In genomic region chr6:92684386-92684785, GRCh38 we compare ENCODE assay signal across 23 cellular contexts.
DNase-seq lines count a peak whose midpoint lies in the region; ATAC-seq, FAIRE-seq and TF ChIP-seq lines count a peak whose summit lies in the region.
"Had no signal": no experiment of that assay in that cellular context is flagged by ENCODE, and none has a peak within 500 bp of the region (broad histone marks: within the 10 kb centered on the region; RNA-seq: fewer than 3 reads in every experiment).

No MANE protein-coding gene starts in this region.

- TF ChIP-seq RAD21 in IMR-90 (IDR thresholded peaks at IDR 0.05; ENCODE audit: low read length), result no peak

- no peak overlapping the region for H3K14ac ChIP-seq in IMR-90 (replicated peaks; ENCODE audit: low read depth, low read length)

- H3K27me3 ChIP-seq in IMR-90 (ENCODE audit: control insufficient read depth, insufficient read depth, low read length), result no peaks in the 10 kb centered on the region
- H3K27me3 ChIP-seq in OCI-LY1 (ENCODE audit: insufficient read depth, low read length), result no peaks in the 10 kb centered on the region
- no peaks in the 10 kb centered on the region for H3K27me3 ChIP-seq in astrocyte (ENCODE audit: insufficient read depth, low read length)
- H3K27me3 ChIP-seq: SJCRH30 had no signal

- H3K9me3 Mint-ChIP-seq in astrocyte (ENCODE audit: unreplicated experiment), result no peaks in the 10 kb centered on the region
- no peaks in the 10 kb centered on the region for H3K9me3 Mint-ChIP-seq in nephron

- peak; percentile 49; the same call in 1 of the 2 replicates for ATAC-seq in IMR-90 (ENCODE audit: low read depth)
- ATAC-seq in GM21381 (IDR thresholded peaks at IDR 0.05; ENCODE audit: unreplicated experiment), result no peak
- no peak for ATAC-seq in GM18867 (IDR thresholded peaks at IDR 0.05; ENCODE audit: unreplicated experiment)
- ATAC-seq: HCT116 had no signal

- intact Hi-C loops in IMR-90 (cut with micrococcal nuclease), result no loop called here

- no peak for TF ChIP-seq POLR2A in IMR-90 (IDR thresholded peaks at IDR 0.05; ENCODE audit: low read depth, low read length)

- no peak overlapping the region for H4K91ac ChIP-seq in IMR-90 (ENCODE audit: insufficient read depth, low read depth, low read length)

- FAIRE-seq in astrocyte (lab: Jason Lieb, UNC), result no peak
- FAIRE-seq: G401.6 had no signal

- no peak overlapping the region for H3K56ac ChIP-seq in IMR-90 (ENCODE audit: extremely low read depth, insufficient read depth, low read length)

- H3K27me3 Mint-ChIP-seq in astrocyte (ENCODE audit: low read depth, unreplicated experiment) (no peaks in the 10 kb centered on the region), nephron (ENCODE audit: low read depth) (no peaks in the 10 kb centered on the region)

- no peaks in the 10 kb centered on the region for H3F3A ChIP-seq in OCI-LY1 (ENCODE audit: insufficient read depth, low read length)

- H3K36me3 Mint-ChIP-seq in astrocyte (ENCODE audit: low read depth, unreplicated experiment) (no peaks in the 10 kb centered on the region), nephron (ENCODE audit: low read depth) (no peaks in the 10 kb centered on the region)
- H3K36me3 Mint-ChIP-seq: CD14-positive monocyte had no signal

- H4K8ac ChIP-seq in IMR-90 (ENCODE audit: low read depth in 2 of 2, low read length in 2 of 2), result no peak overlapping the region

- no peak overlapping the region for H2AK9ac ChIP-seq in IMR-90 (replicated peaks; ENCODE audit: low read depth, low read length, poor library complexity)

- BruUV-seq in IMR-90 (replicated peaks; lab: Mats Ljungman, UMichigan), result no TSS peak

- H3K27ac Mint-ChIP-seq in astrocyte (ENCODE audit: unreplicated experiment) (no peak overlapping the region), nephron (peak overlapping the region; percentile 44 to 69 (median 45))
- H3K27ac Mint-ChIP-seq: CD14-positive monocyte had no signal

- POLR2A ChIA-PET in IMR-90 (lab: Charles Lee; ENCODE audit: unreplicated experiment), result no interaction called here

- no peaks in the 10 kb centered on the region for H3K4me1 ChIP-seq in IMR-90 (ENCODE audit: control insufficient read depth, insufficient read depth, low read length)
- H3K4me1 ChIP-seq in OCI-LY1 (ENCODE audit: insufficient read depth, low read length, severe bottlenecking), result peaks cover 69% of the 10 kb centered on the region
- no peaks in the 10 kb centered on the region for H3K4me1 ChIP-seq in astrocyte (ENCODE audit: insufficient read depth, low read length)
- H3K4me1 ChIP-seq: SJCRH30 had no signal

- no peak overlapping the region for H3K23ac ChIP-seq in IMR-90 (ENCODE audit: low read depth, low read length)

- in situ Hi-C loops in IMR-90 (cut with MboI; ENCODE audit: low sequenced_read_pairs), result no loop called here

- no CpG with 5 or more reads among the region's 1 CpG for WGBS in IMR-90 (ENCODE audit: extremely low coverage in 2 of 2, insufficient read length in 1 of 2), 2 experiments

- no peak overlapping the region for H3K9ac ChIP-seq in IMR-90 (ENCODE audit: low read depth, low read length)
- no peak overlapping the region for H3K9ac ChIP-seq in OCI-LY1 (ENCODE audit: low read length)
- no peak overlapping the region for H3K9ac ChIP-seq in astrocyte (ENCODE audit: low read length)

- H2BK120ac ChIP-seq in IMR-90 (ENCODE audit: low read depth, low read length), result no peak overlapping the region

- no peak overlapping the region for H3K18ac ChIP-seq in IMR-90 (ENCODE audit: low read depth, low read length)

- H3K79me2 ChIP-seq in OCI-LY1 (ENCODE audit: insufficient read depth, low read length) (no peaks in the 10 kb centered on the region), astrocyte (ENCODE audit: insufficient read depth, low read length) (no peaks in the 10 kb centered on the region)

- H3K9me3 ChIP-seq in IMR-90 (ENCODE audit: control insufficient read depth, insufficient read depth, low read length) (no peaks in the 10 kb centered on the region), OCI-LY1 (ENCODE audit: low read length) (no peaks in the 10 kb centered on the region), astrocyte (ENCODE audit: insufficient read depth, low read depth, low read length) (no peaks in the 10 kb centered on the region)
- H3K9me3 ChIP-seq: SJCRH30 had no signal

- H2AK5ac ChIP-seq in IMR-90 (ENCODE audit: low read depth, low read length), result no peak overlapping the region

- H3K4me2 ChIP-seq in IMR-90 (ENCODE audit: low read depth, low read length) (no peak overlapping the region), OCI-LY1 (ENCODE audit: low read length) (no peak overlapping the region), astrocyte (ENCODE audit: low read length) (no peak overlapping the region)
- H3K4me2 ChIP-seq: PC-9 had no signal

- H3K27ac ChIP-seq in IMR-90 (ENCODE audit: insufficient read depth, low read length) (no peak overlapping the region), OCI-LY1 (ENCODE audit: low read depth, low read length, poor library complexity, severe bottlenecking) (no peak overlapping the region), astrocyte (ENCODE audit: low read depth, low read length) (no peak overlapping the region)
- H3K27ac ChIP-seq: PC-9, SJCRH30 had no signal

- no peaks in the 10 kb centered on the region for H4K20me1 ChIP-seq in IMR-90 (ENCODE audit: insufficient read depth, low read length)
- no peaks in the 10 kb centered on the region for H4K20me1 ChIP-seq in OCI-LY1 (ENCODE audit: insufficient read depth, low read length)
- H4K20me1 ChIP-seq in astrocyte (ENCODE audit: insufficient read depth, low read length), result no peaks in the 10 kb centered on the region

- TF ChIP-seq CTCF in IMR-90 (conservative IDR thresholded peaks at IDR 0.05; ENCODE audit: low read depth, low read length) (no peak), OCI-LY1 (IDR thresholded peaks at IDR 0.05; ENCODE audit: low read length) (no peak), astrocyte (IDR thresholded peaks at IDR 0.05; ENCODE audit: insufficient read depth, low read depth, low read length) (no peak), nephron (IDR thresholded peaks at IDR 0.05; ENCODE audit: unreplicated experiment in 3 of 3) (no peak)

- H4K5ac ChIP-seq in IMR-90 (ENCODE audit: low read depth, low read length), result no peak overlapping the region

- no peak overlapping the region for H2BK20ac ChIP-seq in IMR-90 (ENCODE audit: low read depth, low read length)

- CTCF ChIA-PET in IMR-90 (lab: Yijun Ruan, JAX), result no interaction called here

- no peak overlapping the region for H3K4me3 Mint-ChIP-seq in astrocyte (ENCODE audit: unreplicated experiment)
- no peak overlapping the region for H3K4me3 Mint-ChIP-seq in nephron
- H3K4me3 Mint-ChIP-seq: CD14-positive monocyte had no signal

- no peak overlapping the region for H3K4ac ChIP-seq in IMR-90 (ENCODE audit: low read depth, low read length)

- H3K4me3 ChIP-seq in IMR-90 (ENCODE audit: insufficient read depth, low read depth, low read length) (no peak overlapping the region), OCI-LY1 (ENCODE audit: low read depth, low read length, poor library complexity, severe bottlenecking) (no peak overlapping the region), astrocyte (ENCODE audit: insufficient read depth, low read depth, low read length) (no peak overlapping the region)
- H3K4me3 ChIP-seq: PC-9, SJCRH30 had no signal

- dilution Hi-C loops in IMR-90 (cut with HindIII; ENCODE audit: low sequenced_read_pairs, unreplicated experiment), result no loop called here

- H2BK15ac ChIP-seq in IMR-90 (ENCODE audit: low read depth, low read length), result no peak overlapping the region

- H2BK5ac ChIP-seq in IMR-90 (ENCODE audit: low read depth, low read length, poor library complexity, severe bottlenecking), result no peak overlapping the region

- H3K9me1 ChIP-seq in IMR-90 (ENCODE audit: insufficient read depth, low read length), result no peaks in the 10 kb centered on the region

- H3K79me1 ChIP-seq in IMR-90 (ENCODE audit: low read depth in 1 of 2, low read length in 2 of 2), result no peaks in the 10 kb centered on the region

- no peaks in the 10 kb centered on the region for H3K9me2 ChIP-seq in OCI-LY1 (ENCODE audit: low read depth, low read length)

- H2AFZ ChIP-seq in IMR-90 (replicated peaks; ENCODE audit: low read length, poor library complexity) (no peak overlapping the region), OCI-LY1 (ENCODE audit: low read length) (peak overlapping the region; percentile 57; the same call in 1 of the 2 replicates), astrocyte (ENCODE audit: low read depth, low read length) (no peak overlapping the region)
- H2AFZ ChIP-seq: PC-9 had no signal

- DNase-seq in IMR-90, result peak; percentile 36
- peak; percentile 9 for DNase-seq in astrocyte (ENCODE audit: low read depth)
- DNase-seq in NCI-H526 (lab: John Stamatoyannopoulos, UW), result no peak
- DNase-seq: AML-193; GOT3; KBM-7; NCI-H1092; NCI-H1436 treated with DMSO at 0.1 percent for 48 hours; NCI-H2029; NCI-H2171; NCI-H446; NCI-H748 treated with DMSO at 0.1 percent for 48 hours; NK-92 treated with Interleukin-12 subunit alpha and Interleukin-12 subunit beta, amount 100 ng/mL, for 24 hours; PC-9; SJCRH30; SW 1271 had no signal

- H3K4me1 Mint-ChIP-seq in astrocyte (ENCODE audit: low read depth, unreplicated experiment) (no peaks in the 10 kb centered on the region), nephron (peaks cover 29% of the 10 kb centered on the region)

- H3K36me3 ChIP-seq in IMR-90 (ENCODE audit: control insufficient read depth, insufficient read depth, low read length), result no peaks in the 10 kb centered on the region
- H3K36me3 ChIP-seq in OCI-LY1 (ENCODE audit: insufficient read depth, low read length), result no peaks in the 10 kb centered on the region
- no peaks in the 10 kb centered on the region for H3K36me3 ChIP-seq in astrocyte (ENCODE audit: insufficient read depth, low read length)
- H3K36me3 ChIP-seq: SJCRH30 had no signal

TF ChIP-seq in IMR-90, 13 proteins besides CTCF, POLR2A, EP300 and RAD21 (continues in another document):
- TF ChIP-seq MAZ (IDR thresholded peaks at IDR 0.05; ENCODE audit: borderline replicate concordance, low read depth, low read length) (no peak), FOS (IDR thresholded peaks at IDR 0.05; ENCODE audit: low read depth, low read length) (no peak), SMC3 (IDR thresholded peaks at IDR 0.05; ENCODE audit: low read depth, low read length) (no peak), RCOR1 (IDR thresholded peaks at IDR 0.05; ENCODE audit: insufficient replicate concordance, low read length) (no peak), BHLHE40 (IDR thresholded peaks at IDR 0.05; ENCODE audit: low read depth, low read length) (no peak), MXI1 (IDR thresholded peaks at IDR 0.05; ENCODE audit: borderline replicate concordance, low read depth, low read length) (no peak)
- TF ChIP-seq, protein P1, sequence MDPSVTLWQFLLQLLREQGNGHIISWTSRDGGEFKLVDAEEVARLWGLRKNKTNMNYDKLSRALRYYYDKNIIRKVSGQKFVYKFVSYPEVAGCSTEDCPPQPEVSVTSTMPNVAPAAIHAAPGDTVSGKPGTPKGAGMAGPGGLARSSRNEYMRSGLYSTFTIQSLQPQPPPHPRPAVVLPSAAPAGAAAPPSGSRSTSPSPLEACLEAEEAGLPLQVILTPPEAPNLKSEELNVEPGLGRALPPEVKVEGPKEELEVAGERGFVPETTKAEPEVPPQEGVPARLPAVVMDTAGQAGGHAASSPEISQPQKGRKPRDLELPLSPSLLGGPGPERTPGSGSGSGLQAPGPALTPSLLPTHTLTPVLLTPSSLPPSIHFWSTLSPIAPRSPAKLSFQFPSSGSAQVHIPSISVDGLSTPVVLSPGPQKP (IDR thresholded peaks at IDR 0.05; ENCODE audit: borderline replicate concordance, low read depth, low read length), result no peak

Comparison
In these comparisons a context has a peak if more than half of its experiments do, and no peak if none do; other contexts are left out.
1. DNase-seq: peak in IMR-90 (single experiment) and astrocyte (single experiment); none in NCI-H526 (0 of 2).